ENCODE assay signal across 11 cellular contexts in genomic region chr1:13829152-13829769, GRCh38.
DNase-seq lines count a peak whose midpoint lies in the region; ATAC-seq and TF ChIP-seq lines count a peak whose summit lies in the region.
"Had no signal": no experiment of that assay in that cellular context is flagged by ENCODE, and none has a peak within 500 bp of the region (broad histone marks: within the 10 kb centered on the region; RNA-seq: fewer than 3 reads in every experiment).

No MANE protein-coding gene starts in this region.

- no peaks in the 10 kb centered on the region for H3K4me1 Mint-ChIP-seq in activated T-helper 2 cell treated with anti-CD3 and anti-CD28 coated beads, Interferon-gamma antibody, Interleukin-2, Interleukin-4, amounts not matched to agents 10 μg/mL and 5 μg/mL and 100 μg/mL, durations not matched to agents 14 hours and 24 hours and 36 hours (ENCODE audit: low read depth)
- no peaks in the 10 kb centered on the region for H3K4me1 Mint-ChIP-seq in nephron progenitor cell

- no peaks in the 10 kb centered on the region for H3K9me3 ChIP-seq in HEK293 (ENCODE audit: control insufficient read depth, insufficient read depth, low read depth, low read length)

- intact Hi-C loops in activated T-helper 2 cell treated with anti-CD3 and anti-CD28 coated beads, Interferon-gamma antibody, Interleukin-2, Interleukin-4, amounts not matched to agents 10 μg/mL and 5 μg/mL and 100 μg/mL, durations not matched to agents 14 hours and 24 hours and 36 hours (cut with micrococcal nuclease), result no loop called here

- H3K4me3 Mint-ChIP-seq in activated T-helper 2 cell treated with anti-CD3 and anti-CD28 coated beads, Interferon-gamma antibody, Interleukin-2, Interleukin-4, amounts not matched to agents 10 μg/mL and 5 μg/mL and 100 μg/mL, durations not matched to agents 14 hours and 24 hours and 36 hours (ENCODE audit: low read depth), result no peak overlapping the region
- H3K4me3 Mint-ChIP-seq in nephron progenitor cell, result peak overlapping the region; percentile 49
- H3K4me3 Mint-ChIP-seq: T-helper 1 cell treated with Interleukin-12 subunit alpha and Interleukin-12 subunit beta and Interleukin-4 antibody, amounts not matched to agents 30 μg/mL and 1 μg/mL, for 36 hours had no signal

- no peaks in the 10 kb centered on the region for H3K4me1 ChIP-seq in HEK293 (ENCODE audit: control insufficient read depth, insufficient read depth, low read length)

- H3K27ac Mint-ChIP-seq in activated T-helper 2 cell treated with anti-CD3 and anti-CD28 coated beads, Interferon-gamma antibody, Interleukin-2, Interleukin-4, amounts not matched to agents 10 μg/mL and 5 μg/mL and 100 μg/mL, durations not matched to agents 14 hours and 24 hours and 36 hours, result no peak overlapping the region
- no peak overlapping the region for H3K27ac Mint-ChIP-seq in nephron progenitor cell
- H3K27ac Mint-ChIP-seq: T-helper 1 cell treated with Interleukin-12 subunit alpha and Interleukin-12 subunit beta and Interleukin-4 antibody, amounts not matched to agents 30 μg/mL and 1 μg/mL, for 36 hours had no signal

- no peaks in the 10 kb centered on the region for H3K9me3 Mint-ChIP-seq in activated T-helper 2 cell treated with anti-CD3 and anti-CD28 coated beads, Interferon-gamma antibody, Interleukin-2, Interleukin-4, amounts not matched to agents 10 μg/mL and 5 μg/mL and 100 μg/mL, durations not matched to agents 14 hours and 24 hours and 36 hours
- H3K9me3 Mint-ChIP-seq in nephron progenitor cell, result peaks cover 5% of the 10 kb centered on the region
- H3K9me3 Mint-ChIP-seq: T-helper 1 cell treated with Interleukin-12 subunit alpha and Interleukin-12 subunit beta and Interleukin-4 antibody, amounts not matched to agents 30 μg/mL and 1 μg/mL, for 36 hours had no signal

- no peaks in the 10 kb centered on the region for H3K36me3 ChIP-seq in HEK293 (ENCODE audit: control insufficient read depth in 2 of 2, insufficient read depth in 1 of 2, low read length in 2 of 2)

- POLR2A ChIA-PET in HEK293 (lab: Yijun Ruan, JAX), result no interaction called here

- DNase-seq in activated T-helper 2 cell treated with anti-CD3 and anti-CD28 coated beads, Interferon-gamma antibody, Interleukin-2, Interleukin-4, amounts not matched to agents 10 μg/mL and 5 μg/mL and 100 μg/mL, durations not matched to agents 14 hours and 24 hours and 36 hours (ENCODE audit: low spot score), result peak; percentile 4
- DNase-seq in nephron progenitor cell, result no peak
- no peak for DNase-seq in NCI-H2081 (lab: John Stamatoyannopoulos, UW)
- DNase-seq: activated naive CD4-positive, alpha-beta T cell; hippocampal formation had no signal

- peak overlapping the region; percentile 64 for H3K27ac ChIP-seq in C4-2B
- H3K27ac ChIP-seq in HEK293 (ENCODE audit: extremely low read depth, low read depth, low read length), result no peak overlapping the region

- H3K27me3 Mint-ChIP-seq in activated T-helper 2 cell treated with anti-CD3 and anti-CD28 coated beads, Interferon-gamma antibody, Interleukin-2, Interleukin-4, amounts not matched to agents 10 μg/mL and 5 μg/mL and 100 μg/mL, durations not matched to agents 14 hours and 24 hours and 36 hours (ENCODE audit: low read depth), result no peaks in the 10 kb centered on the region
- peaks cover 37% of the 10 kb centered on the region for H3K27me3 Mint-ChIP-seq in nephron progenitor cell (ENCODE audit: low read depth, poor library complexity)

- TF ChIP-seq CTCF in C4-2B (conservative IDR thresholded peaks at IDR 0.05), result peak; percentile 58
- TF ChIP-seq CTCF in HEK293 (tag by site-specific recombination; IDR thresholded peaks at IDR 0.05), result no peak
- no peak for TF ChIP-seq CTCF in nephron progenitor cell (IDR thresholded peaks at IDR 0.05)

- ATAC-seq in HG03039 (IDR thresholded peaks at IDR 0.05; ENCODE audit: unreplicated experiment) (no peak), GM21825 (IDR thresholded peaks at IDR 0.05; ENCODE audit: unreplicated experiment) (no peak), GM19455 (IDR thresholded peaks at IDR 0.05; ENCODE audit: unreplicated experiment) (no peak)

- CTCF ChIA-PET in HEK293 (lab: Yijun Ruan, JAX), result interaction anchor here (0.6 to 2.5 kb wide), 14 partner anchors 13 to 1570 kb away, joined by 3 to 14 read pairs (median 3); no protein-coding TSS in a partner anchor

- no peaks in the 10 kb centered on the region for H3K36me3 Mint-ChIP-seq in activated T-helper 2 cell treated with anti-CD3 and anti-CD28 coated beads, Interferon-gamma antibody, Interleukin-2, Interleukin-4, amounts not matched to agents 10 μg/mL and 5 μg/mL and 100 μg/mL, durations not matched to agents 14 hours and 24 hours and 36 hours (ENCODE audit: low read depth)
- peaks cover 16% of the 10 kb centered on the region for H3K36me3 Mint-ChIP-seq in nephron progenitor cell (ENCODE audit: low read depth)

- peak overlapping the region; percentile 4; the same call in 1 of the 2 replicates for H3K4me3 ChIP-seq in HEK293 (ENCODE audit: low read depth, low read length)

TF ChIP-seq in HEK293, 187 proteins besides CTCF, POLR2A, EP300 and RAD21:
- no peak for TF ChIP-seq ZBTB10 (tag by site-specific recombination; IDR thresholded peaks at IDR 0.05)
- no peak for TF ChIP-seq ZNF148 (tag by site-specific recombination; IDR thresholded peaks at IDR 0.05; ENCODE audit: borderline replicate concordance)
- TF ChIP-seq ZNF394 (tag by site-specific recombination; IDR thresholded peaks at IDR 0.05; ENCODE audit: borderline replicate concordance), result no peak
- no peak for TF ChIP-seq ZFHX2 (tag by site-specific recombination; conservative IDR thresholded peaks at IDR 0.05)
- no peak for TF ChIP-seq ZNF335 (tag by site-specific recombination; conservative IDR thresholded peaks at IDR 0.05)
- no peak for TF ChIP-seq ZNF639 (tag by site-specific recombination; IDR thresholded peaks at IDR 0.05)
- TF ChIP-seq ZNF664 (tag by site-specific recombination; IDR thresholded peaks at IDR 0.05), result no peak
